ENCODE assay signal across 7 cellular contexts in genomic region chr16:8963010-8963824, GRCh38. TPM values are rescaled to one million over a fixed set of nuclear protein-coding genes. Genes with fewer than 3 reads are reported as not detected.
DNase-seq lines count a peak whose midpoint lies in the region; ATAC-seq and TF ChIP-seq lines count a peak whose summit lies in the region.

No MANE protein-coding gene starts in this region.

- TF ChIP-seq POLR2A in GM18505 (IDR thresholded peaks at IDR 0.05; ENCODE audit: borderline replicate concordance, extremely low read depth, insufficient read depth, insufficient read length), result no peak

- peak overlapping the region; percentile 78 for H3K4me3 ChIP-seq in iPS-18c (ENCODE audit: insufficient read depth, low read depth, low read length)

- peaks cover 45% of the 10 kb centered on the region for H3K4me1 Mint-ChIP-seq in activated naive CD4-positive, alpha-beta T cell treated with anti-CD3 and anti-CD28 coated beads for 36 hours (ENCODE audit: low read depth)
- H3K4me1 Mint-ChIP-seq in stimulated activated naive CD8-positive, alpha-beta T cell treated with anti-CD3 and anti-CD28 coated beads, Interleukin-15, Interleukin-2, amounts not matched to agents 100 ng/mL and 50 ng/mL, for 24 hours (ENCODE audit: low read depth), result peaks cover 48% of the 10 kb centered on the region

- H3K4me3 Mint-ChIP-seq in activated naive CD4-positive, alpha-beta T cell treated with anti-CD3 and anti-CD28 coated beads for 36 hours, result peak overlapping the region; percentile 66
- peak overlapping the region; percentile 37 for H3K4me3 Mint-ChIP-seq in stimulated activated naive CD8-positive, alpha-beta T cell treated with anti-CD3 and anti-CD28 coated beads, Interleukin-15, Interleukin-2, amounts not matched to agents 100 ng/mL and 50 ng/mL, for 24 hours

- peak; percentile 6 for ATAC-seq in GM18505 (IDR thresholded peaks at IDR 0.05; ENCODE audit: unreplicated experiment)
- peak; percentile 3 for ATAC-seq in HG03135 (IDR thresholded peaks at IDR 0.05; ENCODE audit: unreplicated experiment)

- no peak for DNase-seq in activated naive CD4-positive, alpha-beta T cell treated with anti-CD3 and anti-CD28 coated beads for 36 hours
- DNase-seq in amygdala (lab: John Stamatoyannopoulos, UW), result no peak
- no peak for DNase-seq in AML-193 (lab: John Stamatoyannopoulos, UW)

- no peaks in the 10 kb centered on the region for H3K9me3 Mint-ChIP-seq in activated naive CD4-positive, alpha-beta T cell treated with anti-CD3 and anti-CD28 coated beads for 36 hours
- H3K9me3 Mint-ChIP-seq in stimulated activated naive CD8-positive, alpha-beta T cell treated with anti-CD3 and anti-CD28 coated beads, Interleukin-15, Interleukin-2, amounts not matched to agents 100 ng/mL and 50 ng/mL, for 24 hours, result no peaks in the 10 kb centered on the region

- peak overlapping the region; percentile 88 for H3K27ac Mint-ChIP-seq in activated naive CD4-positive, alpha-beta T cell treated with anti-CD3 and anti-CD28 coated beads for 36 hours
- H3K27ac Mint-ChIP-seq in stimulated activated naive CD8-positive, alpha-beta T cell treated with anti-CD3 and anti-CD28 coated beads, Interleukin-15, Interleukin-2, amounts not matched to agents 100 ng/mL and 50 ng/mL, for 24 hours, result no peak overlapping the region

- intact Hi-C loops in activated naive CD4-positive, alpha-beta T cell treated with anti-CD3 and anti-CD28 coated beads for 36 hours (cut with micrococcal nuclease), result loop anchor here (2.0 to 5.0 kb wide), 7 partner anchors 44 to 1982 kb away; partner anchors contain the start of genes CARHSP1, CLEC16A, METTL22 and PMM2

- no peaks in the 10 kb centered on the region for H3K9me3 ChIP-seq in iPS-18c (ENCODE audit: control insufficient read depth, insufficient read depth, low read length)

- peaks cover 3% of the 10 kb centered on the region for H3K27me3 Mint-ChIP-seq in activated naive CD4-positive, alpha-beta T cell treated with anti-CD3 and anti-CD28 coated beads for 36 hours (ENCODE audit: low read depth)
- H3K27me3 Mint-ChIP-seq in stimulated activated naive CD8-positive, alpha-beta T cell treated with anti-CD3 and anti-CD28 coated beads, Interleukin-15, Interleukin-2, amounts not matched to agents 100 ng/mL and 50 ng/mL, for 24 hours, result peaks cover 5% of the 10 kb centered on the region

- CTCF ChIA-PET in activated naive CD4-positive, alpha-beta T cell treated with anti-CD3 and anti-CD28 coated beads for 36 hours (lab: Charles Lee), result interaction anchor here (1.1 to 1.8 kb wide), 2 partner anchors 26 to 27 kb away, joined by 3 to 5 read pairs; no protein-coding TSS in a partner anchor

- peaks cover 9% of the 10 kb centered on the region for H3K36me3 Mint-ChIP-seq in activated naive CD4-positive, alpha-beta T cell treated with anti-CD3 and anti-CD28 coated beads for 36 hours (ENCODE audit: low read depth)
- H3K36me3 Mint-ChIP-seq in stimulated activated naive CD8-positive, alpha-beta T cell treated with anti-CD3 and anti-CD28 coated beads, Interleukin-15, Interleukin-2, amounts not matched to agents 100 ng/mL and 50 ng/mL, for 24 hours (ENCODE audit: low read depth), result peaks cover 11% of the 10 kb centered on the region

RNA-seq across cellular contexts. Expression of gene USP7, which starts 0.5 kb away (rescaled TPM):
- total RNA-seq in activated naive CD4-positive, alpha-beta T cell treated with anti-CD3 and anti-CD28 coated beads for 36 hours, result 100 to 1,000 TPM; 155 to 163 TPM
